Comparison of ENCODE assay signal across 20 cellular contexts in the genomic region with DNA sequence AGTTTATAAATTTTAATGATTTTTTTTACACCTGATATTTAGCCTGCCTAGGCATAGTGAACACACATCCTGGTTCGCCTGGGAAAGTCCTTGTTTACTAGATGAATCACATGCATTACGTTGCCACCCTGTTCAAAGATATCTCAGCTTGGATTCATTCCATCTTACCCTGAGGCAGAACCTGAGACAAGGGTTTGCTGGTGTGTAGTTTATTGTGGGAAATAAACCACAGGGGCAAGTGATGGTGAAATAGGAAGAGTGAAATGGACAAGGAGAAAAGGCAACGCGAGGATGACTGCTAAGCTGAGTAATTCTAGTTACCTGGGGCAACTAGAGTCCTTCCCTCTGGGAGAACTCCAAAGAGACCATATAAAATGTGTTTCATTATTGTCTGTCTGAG.
A peak's percentile ranks its signal among the peaks of the same experiment; 100 is the strongest.
DNase-seq lines count a peak whose midpoint lies in the region.
"Had no signal": no experiment of that assay in that cellular context is flagged by ENCODE, and none has a peak within 500 bp of the region (broad histone marks: within the 10 kb centered on the region; RNA-seq: fewer than 3 reads in every experiment).

No MANE protein-coding gene starts in this region.

- H3K27me3 Mint-ChIP-seq in CD4-positive, alpha-beta memory T cell: no peaks in the 10 kb centered on the region

- intact Hi-C loops in CD4-positive, alpha-beta memory T cell (cut with micrococcal nuclease): no loop called here

- peaks cover 0 to 10% (median 3%) of the 10 kb centered on the region in 8 donors for H3K9me3 Mint-ChIP-seq in CD4-positive, alpha-beta memory T cell

- CTCF ChIA-PET in CD4-positive, alpha-beta memory T cell (lab: Charles Lee; ENCODE audit: partially characterized antibody): no interaction called here

- no peak overlapping the region for H3K27ac Mint-ChIP-seq in CD4-positive, alpha-beta memory T cell
- H3K27ac Mint-ChIP-seq: activated CD8-positive, alpha-beta T cell treated with anti-CD3 and anti-CD28 coated beads, Interleukin-2, amount 10 ng/mL, durations not matched to agents 7 days and 5 days; H9 had no signal

- no peak overlapping the region for H3K27ac ChIP-seq in CD4-positive, alpha-beta memory T cell (ENCODE audit: low read depth, low read length)
- H3K27ac ChIP-seq: BLaER1 treated with 17β-estradiol and CSF1 and Interleukin-3, amounts not matched to agents 10 nM and 100 nM; colonic mucosa; neutrophil; sigmoid colon; WERI-Rb-1 had no signal

- H3K4me1 Mint-ChIP-seq in CD4-positive, alpha-beta memory T cell: no peaks in the 10 kb centered on the region
- H3K4me1 Mint-ChIP-seq: H9 had no signal

- no peaks in the 10 kb centered on the region for H3K9me3 ChIP-seq in CD4-positive, alpha-beta memory T cell (ENCODE audit: control insufficient read depth in 1 of 2, low read length in 2 of 2)
- H3K9me3 ChIP-seq: BLaER1 treated with 17β-estradiol and CSF1 and Interleukin-3, amounts not matched to agents 10 nM and 100 nM; colonic mucosa; neutrophil; sigmoid colon had no signal

- H3K4me3 ChIP-seq in CD4-positive, alpha-beta memory T cell (ENCODE audit: low read length in 2 of 2): no peak overlapping the region
- H3K4me3 ChIP-seq: BLaER1 treated with 17β-estradiol and CSF1 and Interleukin-3, amounts not matched to agents 10 nM and 100 nM; colonic mucosa; K562; sigmoid colon had no signal

- no peaks in the 10 kb centered on the region for H3K36me3 Mint-ChIP-seq in CD4-positive, alpha-beta memory T cell

- POLR2A ChIA-PET in CD4-positive, alpha-beta memory T cell (lab: Charles Lee; ENCODE audit: partially characterized antibody): no interaction called here

- no peaks in the 10 kb centered on the region for H3K27me3 ChIP-seq in CD4-positive, alpha-beta memory T cell (ENCODE audit: insufficient read depth, low read length)
- H3K27me3 ChIP-seq: BLaER1 treated with 17β-estradiol and CSF1 and Interleukin-3, amounts not matched to agents 10 nM and 100 nM; colonic mucosa; neutrophil; sigmoid colon had no signal

- DNase-seq in GM04504 (ENCODE audit: low read depth) (peak; percentile 8), M059J (ENCODE audit: low read depth) (peak; percentile 96), astrocyte of the hippocampus (ENCODE audit: low read depth, low spot score) (peak; percentile 77), myocyte (ENCODE audit: low read depth) (peak; percentile 11), NCI-H748 treated with DMSO at 0.1 percent for 48 hours (lab: John Stamatoyannopoulos, UW) (no peak), putamen (ENCODE audit: low spot score) (no peak)
- DNase-seq in CD4-positive, alpha-beta memory T cell: no peak
- DNase-seq: activated CD8-positive, alpha-beta T cell treated with anti-CD3 and anti-CD28 coated beads, Interleukin-2, amount 10 ng/mL, durations not matched to agents 7 days and 5 days; colonic mucosa; H9; head of caudate nucleus; islet precursor cell; NCI-H1417 treated with DMSO at 0.1 percent for 48 hours; NCI-H510A; OCI-M1; sigmoid colon; WERI-Rb-1 had no signal

- H3K36me3 ChIP-seq in CD4-positive, alpha-beta memory T cell (ENCODE audit: insufficient read depth, low read length): no peaks in the 10 kb centered on the region
- H3K36me3 ChIP-seq: BLaER1 treated with 17β-estradiol and CSF1 and Interleukin-3, amounts not matched to agents 10 nM and 100 nM; colonic mucosa; neutrophil; sigmoid colon; WERI-Rb-1 had no signal

- H3K4me1 ChIP-seq in CD4-positive, alpha-beta memory T cell (ENCODE audit: insufficient read depth, low read length): no peaks in the 10 kb centered on the region
- H3K4me1 ChIP-seq: BLaER1 treated with 17β-estradiol and CSF1 and Interleukin-3, amounts not matched to agents 10 nM and 100 nM; colonic mucosa; sigmoid colon had no signal

- no peak overlapping the region for H3K4me3 Mint-ChIP-seq in CD4-positive, alpha-beta memory T cell
- H3K4me3 Mint-ChIP-seq: activated CD8-positive, alpha-beta T cell treated with anti-CD3 and anti-CD28 coated beads, Interleukin-2, amount 10 ng/mL, durations not matched to agents 7 days and 5 days; H9 had no signal

Comparison
In these comparisons a context has a peak if more than half of its experiments do, and no peak if none do; other contexts are left out.
1. DNase-seq: peak in GM04504 (single experiment), M059J (single experiment), astrocyte of the hippocampus (single experiment) and myocyte (single experiment); none in NCI-H748 treated with DMSO at 0.1 percent for 48 hours (single experiment), putamen (single experiment) and CD4-positive, alpha-beta memory T cell (0 of 5).